23 cellular contexts compared by ENCODE assay signal in genomic region chr2:99605036-99605435, GRCh38.
"Had no signal": no experiment of that assay in that cellular context is flagged by ENCODE, and none has a peak within 500 bp of the region (broad histone marks: within the 10 kb centered on the region; RNA-seq: fewer than 3 reads in every experiment).

No MANE protein-coding gene starts in this region.

- H3K27me3 Mint-ChIP-seq: activated naive CD8-positive, alpha-beta T cell treated with anti-CD3 and anti-CD28 coated beads for 36 hours; T-cell had no signal

- H3K4me1 Mint-ChIP-seq: activated CD4-positive, alpha-beta memory T cell treated with anti-CD3 and anti-CD28 coated beads, Interleukin-2, amount 10 ng/mL, durations not matched to agents 7 days and 5 days; activated CD8-positive, alpha-beta memory T cell treated with anti-CD3 and anti-CD28 coated beads, Interleukin-2, amount 10 ng/mL, durations not matched to agents 7 days and 5 days; activated naive CD8-positive, alpha-beta T cell treated with anti-CD3 and anti-CD28 coated beads for 36 hours; activated T-helper 17 cell treated with anti-CD3 and anti-CD28 coated beads, Interleukin-2, amount 50 U/mL, for 72 hours; T-cell had no signal

- H3K4me3 ChIP-seq: body of pancreas, dorsolateral prefrontal cortex, gastroesophageal sphincter, tibial artery had no signal

- H3K27ac Mint-ChIP-seq: activated CD4-positive, alpha-beta memory T cell treated with anti-CD3 and anti-CD28 coated beads, Interleukin-2, amount 10 ng/mL, durations not matched to agents 7 days and 5 days; activated CD8-positive, alpha-beta memory T cell treated with anti-CD3 and anti-CD28 coated beads, Interleukin-2, amount 10 ng/mL, durations not matched to agents 7 days and 5 days; activated naive CD8-positive, alpha-beta T cell treated with anti-CD3 and anti-CD28 coated beads for 36 hours; activated T-helper 17 cell treated with anti-CD3 and anti-CD28 coated beads, Interleukin-2, amount 50 U/mL, for 72 hours; naive thymus-derived CD8-positive, alpha-beta T cell; T-cell had no signal

- H3K27ac ChIP-seq: body of pancreas, dorsolateral prefrontal cortex, epithelial cell of prostate, gastroesophageal sphincter, neutrophil had no signal

- H3K9me3 Mint-ChIP-seq: activated CD4-positive, alpha-beta memory T cell treated with anti-CD3 and anti-CD28 coated beads, Interleukin-2, amount 10 ng/mL, durations not matched to agents 7 days and 5 days; activated naive CD8-positive, alpha-beta T cell treated with anti-CD3 and anti-CD28 coated beads for 36 hours; activated T-helper 17 cell treated with anti-CD3 and anti-CD28 coated beads, Interleukin-2, amount 50 U/mL, for 72 hours; naive thymus-derived CD8-positive, alpha-beta T cell; T-cell had no signal

- ATAC-seq: activated CD8-positive, alpha-beta memory T cell treated with anti-CD3 and anti-CD28 coated beads, Interleukin-2, amount 10 ng/mL, durations not matched to agents 7 days and 5 days; activated T-helper 17 cell treated with anti-CD3 and anti-CD28 coated beads, Interleukin-2, amount 50 U/mL, for 72 hours; body of pancreas; gastroesophageal sphincter; left ventricle myocardium superior; naive thymus-derived CD8-positive, alpha-beta T cell; T-cell had no signal

- H3K4me3 Mint-ChIP-seq: activated CD4-positive, alpha-beta memory T cell treated with anti-CD3 and anti-CD28 coated beads, Interleukin-2, amount 10 ng/mL, durations not matched to agents 7 days and 5 days; activated CD8-positive, alpha-beta memory T cell treated with anti-CD3 and anti-CD28 coated beads, Interleukin-2, amount 10 ng/mL, durations not matched to agents 7 days and 5 days; activated naive CD8-positive, alpha-beta T cell treated with anti-CD3 and anti-CD28 coated beads for 36 hours; activated T-helper 17 cell treated with anti-CD3 and anti-CD28 coated beads, Interleukin-2, amount 50 U/mL, for 72 hours; naive thymus-derived CD8-positive, alpha-beta T cell; T-cell had no signal

- H3K27me3 ChIP-seq: body of pancreas, dorsolateral prefrontal cortex, gastroesophageal sphincter, neutrophil, tibial artery had no signal

- H3K9me3 ChIP-seq: body of pancreas, gastroesophageal sphincter, neutrophil, tibial artery had no signal

- H3K36me3 Mint-ChIP-seq: activated CD8-positive, alpha-beta memory T cell treated with anti-CD3 and anti-CD28 coated beads, Interleukin-2, amount 10 ng/mL, durations not matched to agents 7 days and 5 days; activated naive CD8-positive, alpha-beta T cell treated with anti-CD3 and anti-CD28 coated beads for 36 hours; naive thymus-derived CD8-positive, alpha-beta T cell; T-cell had no signal

- H3K36me3 ChIP-seq: neutrophil, tibial artery had no signal

- H3K4me1 ChIP-seq: body of pancreas had no signal

- DNase-seq: activated CD4-positive, alpha-beta memory T cell treated with anti-CD3 and anti-CD28 coated beads, Interleukin-2, amount 10 ng/mL, durations not matched to agents 7 days and 5 days; activated CD4-positive, alpha-beta T cell treated with anti-CD3 and anti-CD28 coated beads for 48 hours; activated CD4-positive, CD25-positive, alpha-beta regulatory T cell; activated CD8-positive, alpha-beta memory T cell treated with anti-CD3 and anti-CD28 coated beads, Interleukin-2, amount 10 ng/mL, durations not matched to agents 7 days and 5 days; activated naive CD4-positive, alpha-beta T cell; activated naive CD8-positive, alpha-beta T cell treated with anti-CD3 and anti-CD28 coated beads for 36 hours; amygdala; body of pancreas; caudate nucleus; dorsolateral prefrontal cortex; left ventricle myocardium superior; mesendoderm; naive thymus-derived CD8-positive, alpha-beta T cell; retina; stimulated activated CD8-positive, alpha-beta memory T cell treated with anti-CD3 and anti-CD28 coated beads, Interleukin-4, amount 100 ng/mL, for 48 hours; stimulated activated naive CD4-positive, alpha-beta T cell treated with Interleukin-2 at 50 U/mL for 16 hours; substantia nigra; T-cell; tibial artery had no signal
